Comparison of ENCODE assay signal across 1 cellular context in the genomic region with DNA sequence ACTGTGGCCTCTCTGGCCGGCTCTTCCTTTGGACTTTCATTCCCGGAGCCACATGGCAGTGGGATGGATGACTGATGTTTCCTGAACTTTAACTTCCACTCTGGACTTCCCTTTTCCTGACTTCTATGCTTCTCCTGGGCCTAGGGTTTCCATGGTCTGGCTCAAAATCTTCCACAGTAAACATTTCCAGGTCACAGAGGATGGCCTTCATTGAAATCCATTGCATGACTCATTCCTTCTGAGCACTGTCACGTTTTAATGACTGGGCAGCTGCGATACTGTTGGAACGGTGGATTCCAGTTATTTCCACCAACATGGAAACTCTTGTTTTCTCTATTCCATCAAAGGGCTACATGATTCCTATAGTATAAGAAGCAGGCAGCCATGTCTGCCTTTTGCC.
TF ChIP-seq lines count a peak whose summit lies in the region.

No MANE protein-coding gene starts in this region.

TF ChIP-seq in HepG2, 621 proteins besides CTCF, POLR2A, EP300 and RAD21 (continued from another document):
- TF ChIP-seq, protein P1, sequence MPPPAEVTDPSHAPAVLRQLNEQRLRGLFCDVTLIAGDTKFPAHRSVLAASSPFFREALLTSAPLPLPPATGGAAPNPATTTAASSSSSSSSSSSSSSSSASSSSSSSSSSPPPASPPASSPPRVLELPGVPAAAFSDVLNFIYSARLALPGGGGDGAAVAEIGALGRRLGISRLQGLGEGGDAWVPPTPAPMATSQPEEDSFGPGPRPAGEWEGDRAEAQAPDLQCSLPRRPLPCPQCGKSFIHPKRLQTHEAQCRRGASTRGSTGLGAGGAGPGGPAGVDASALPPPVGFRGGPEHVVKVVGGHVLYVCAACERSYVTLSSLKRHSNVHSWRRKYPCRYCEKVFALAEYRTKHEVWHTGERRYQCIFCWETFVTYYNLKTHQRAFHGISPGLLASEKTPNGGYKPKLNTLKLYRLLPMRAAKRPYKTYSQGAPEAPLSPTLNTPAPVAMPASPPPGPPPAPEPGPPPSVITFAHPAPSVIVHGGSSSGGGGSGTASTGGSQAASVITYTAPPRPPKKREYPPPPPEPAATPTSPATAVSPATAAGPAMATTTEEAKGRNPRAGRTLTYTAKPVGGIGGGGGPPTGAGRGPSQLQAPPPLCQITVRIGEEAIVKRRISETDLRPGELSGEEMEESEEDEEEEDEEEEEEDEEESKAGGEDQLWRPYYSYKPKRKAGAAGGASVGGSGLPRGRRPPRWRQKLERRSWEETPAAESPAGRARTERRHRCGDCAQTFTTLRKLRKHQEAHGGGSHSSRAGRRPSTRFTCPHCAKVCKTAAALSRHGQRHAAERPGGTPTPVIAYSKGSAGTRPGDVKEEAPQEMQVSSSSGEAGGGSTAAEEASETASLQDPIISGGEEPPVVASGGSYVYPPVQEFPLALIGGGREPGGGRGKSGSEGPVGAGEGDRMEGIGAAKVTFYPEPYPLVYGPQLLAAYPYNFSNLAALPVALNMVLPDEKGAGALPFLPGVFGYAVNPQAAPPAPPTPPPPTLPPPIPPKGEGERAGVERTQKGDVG (CRISPR knock-in tag; IDR thresholded peaks at IDR 0.05; ENCODE audit: borderline replicate concordance): no peak
- TF ChIP-seq ZNF264 (CRISPR knock-in tag; IDR thresholded peaks at IDR 0.05) (no peak), ZNF776 (CRISPR knock-in tag; IDR thresholded peaks at IDR 0.05) (no peak)
